16 cellular contexts compared by ENCODE assay signal in genomic region chr14:79890527-79890926, GRCh38.
DNase-seq lines count a peak whose midpoint lies in the region; ATAC-seq and TF ChIP-seq lines count a peak whose summit lies in the region.
"Had no signal": no experiment of that assay in that cellular context is flagged by ENCODE, and none has a peak within 500 bp of the region (broad histone marks: within the 10 kb centered on the region; RNA-seq: fewer than 3 reads in every experiment).

No MANE protein-coding gene starts in this region.

- TF ChIP-seq CTCF in nephron progenitor cell (IDR thresholded peaks at IDR 0.05), result no peak

- no peaks in the 10 kb centered on the region for H3K9me3 Mint-ChIP-seq in activated naive CD4-positive, alpha-beta T cell treated with anti-CD3 and anti-CD28 coated beads, Interleukin-2, amount 50 U/mL, for 24 hours
- no peaks in the 10 kb centered on the region for H3K9me3 Mint-ChIP-seq in activated naive CD4-positive, alpha-beta T cell treated with anti-CD3 and anti-CD28 coated beads, Interleukin-2, amount 50 U/mL, for 72 hours
- no peaks in the 10 kb centered on the region for H3K9me3 Mint-ChIP-seq in nephron progenitor cell
- H3K9me3 Mint-ChIP-seq: CD8-positive, alpha-beta T cell had no signal

- no peak for ATAC-seq in activated naive CD4-positive, alpha-beta T cell treated with anti-CD3 and anti-CD28 coated beads, Interleukin-2, amount 50 U/mL, for 72 hours
- ATAC-seq in left colon, result peak; percentile 81
- ATAC-seq in GM21825 (IDR thresholded peaks at IDR 0.05; ENCODE audit: unreplicated experiment), result no peak
- ATAC-seq: A549; CD8-positive, alpha-beta T cell had no signal

- no peaks in the 10 kb centered on the region for H3K27me3 Mint-ChIP-seq in activated naive CD4-positive, alpha-beta T cell treated with anti-CD3 and anti-CD28 coated beads, Interleukin-2, amount 50 U/mL, for 24 hours
- no peaks in the 10 kb centered on the region for H3K27me3 Mint-ChIP-seq in nephron progenitor cell (ENCODE audit: low read depth, poor library complexity)
- H3K27me3 Mint-ChIP-seq: B cell; CD4-positive, alpha-beta T cell had no signal

- H3K4me3 Mint-ChIP-seq in activated naive CD4-positive, alpha-beta T cell treated with anti-CD3 and anti-CD28 coated beads, Interleukin-2, amount 50 U/mL, for 24 hours, result no peak overlapping the region
- H3K4me3 Mint-ChIP-seq in nephron progenitor cell, result no peak overlapping the region
- H3K4me3 Mint-ChIP-seq: B cell; CD4-positive, alpha-beta T cell; CD8-positive, alpha-beta T cell had no signal

- DNase-seq in activated naive CD4-positive, alpha-beta T cell treated with anti-CD3 and anti-CD28 coated beads, Interleukin-2, amount 50 U/mL, for 72 hours (ENCODE audit: low spot score in 2 of 2), result no peak
- DNase-seq in left colon, result no peak
- DNase-seq in nephron progenitor cell, result no peak
- no peak for DNase-seq in NCI-H69 (lab: John Stamatoyannopoulos, UW)
- no peak for DNase-seq in SW 1271 (lab: John Stamatoyannopoulos, UW)
- DNase-seq: AML-193; Caco-2; Calu3; CD4-positive, alpha-beta T cell; CD8-positive, alpha-beta T cell; DMS79 treated with DMSO at 0.1 percent for 48 hours; GF-D8 had no signal

- intact Hi-C loops in left colon (cut with DNase I, micrococcal nuclease), result no loop called here

- H3K36me3 Mint-ChIP-seq in activated naive CD4-positive, alpha-beta T cell treated with anti-CD3 and anti-CD28 coated beads, Interleukin-2, amount 50 U/mL, for 24 hours, result no peaks in the 10 kb centered on the region
- H3K36me3 Mint-ChIP-seq in activated naive CD4-positive, alpha-beta T cell treated with anti-CD3 and anti-CD28 coated beads, Interleukin-2, amount 50 U/mL, for 72 hours, result no peaks in the 10 kb centered on the region
- no peaks in the 10 kb centered on the region for H3K36me3 Mint-ChIP-seq in nephron progenitor cell (ENCODE audit: low read depth)
- H3K36me3 Mint-ChIP-seq: CD8-positive, alpha-beta T cell had no signal

- peak overlapping the region; percentile 55 for H3K27ac Mint-ChIP-seq in activated naive CD4-positive, alpha-beta T cell treated with anti-CD3 and anti-CD28 coated beads, Interleukin-2, amount 50 U/mL, for 24 hours
- no peak overlapping the region for H3K27ac Mint-ChIP-seq in activated naive CD4-positive, alpha-beta T cell treated with anti-CD3 and anti-CD28 coated beads, Interleukin-2, amount 50 U/mL, for 72 hours
- peak overlapping the region; percentile 43 for H3K27ac Mint-ChIP-seq in nephron progenitor cell
- H3K27ac Mint-ChIP-seq: B cell; CD4-positive, alpha-beta T cell; CD8-positive, alpha-beta T cell had no signal

- no peaks in the 10 kb centered on the region for H3K4me1 Mint-ChIP-seq in activated naive CD4-positive, alpha-beta T cell treated with anti-CD3 and anti-CD28 coated beads, Interleukin-2, amount 50 U/mL, for 24 hours
- no peaks in the 10 kb centered on the region for H3K4me1 Mint-ChIP-seq in nephron progenitor cell
- H3K4me1 Mint-ChIP-seq: B cell had no signal

Comparison
In these comparisons a context has a peak if more than half of its experiments do, and no peak if none do; other contexts are left out.
1. H3K27ac Mint-ChIP-seq: peak in activated naive CD4-positive, alpha-beta T cell treated with anti-CD3 and anti-CD28 coated beads, Interleukin-2, amount 50 U/mL, for 24 hours (single experiment) and nephron progenitor cell (single experiment); none in activated naive CD4-positive, alpha-beta T cell treated with anti-CD3 and anti-CD28 coated beads, Interleukin-2, amount 50 U/mL, for 72 hours (0 of 2).